In genomic region chr5:168295574-168296201, GRCh38 we compare ENCODE assay signal across 8 cellular contexts. TPM values are rescaled to one million over a fixed set of nuclear protein-coding genes. Genes with fewer than 3 reads are reported as not detected.
DNase-seq lines count a peak whose midpoint lies in the region; ATAC-seq, FAIRE-seq and TF ChIP-seq lines count a peak whose summit lies in the region.

No MANE protein-coding gene starts in this region.

- DNase-seq in Caki2 (ENCODE audit: low read depth) = peak; percentile 72
- DNase-seq in RCC 7860 (ENCODE audit: low spot score) = peak; percentile 78
- DNase-seq in fibroblast of gingiva (ENCODE audit: low read depth) = peak; percentile 71
- DNase-seq in KG1 (lab: John Stamatoyannopoulos, UW) = no peak
- DNase-seq in NCI-H2227 treated with DMSO at 0.1 percent for 48 hours (lab: John Stamatoyannopoulos, UW) = no peak
- no peak for DNase-seq in NCI-H1930 (lab: John Stamatoyannopoulos, UW)

- peaks cover 29% of the 10 kb centered on the region for H3K27me3 Mint-ChIP-seq in nephron (ENCODE audit: low read depth)

- peak overlapping the region; percentile 68 to 77 (median 74) for H3K4me3 Mint-ChIP-seq in nephron

- no peaks in the 10 kb centered on the region for H3K9me3 Mint-ChIP-seq in nephron

- H3K4me1 Mint-ChIP-seq in nephron = peaks cover 34% of the 10 kb centered on the region

- peak; percentile 40 to 42 (median 40) for TF ChIP-seq CTCF in nephron (IDR thresholded peaks at IDR 0.05; ENCODE audit: unreplicated experiment in 3 of 3)

- no peaks in the 10 kb centered on the region for H3K36me3 Mint-ChIP-seq in nephron (ENCODE audit: low read depth)

- in situ Hi-C loops in Caki2 (cut with HindIII; ENCODE audit: low pct_unique_long_range_greater_than_20kb, low sequenced_read_pairs) = no loop called here

- peak overlapping the region; percentile 71 to 87 (median 81) for H3K27ac Mint-ChIP-seq in nephron

- FAIRE-seq in RCC 7860 (lab: Jason Lieb, UNC) = peak; percentile 91

- ATAC-seq in HG03432 (IDR thresholded peaks at IDR 0.05; ENCODE audit: unreplicated experiment) = no peak

RNA-seq across cellular contexts. Expression of gene WWC1, which starts 4.2 kb away (rescaled TPM):
- 98.5 and 102 TPM in 2 replicates for total RNA-seq in Caki2 (2014; rRNA removed; shearing (Covaris generic); ENCODE audit: low replicate concordance)

Comparison
In these comparisons a context has a peak if more than half of its experiments do, and no peak if none do; other contexts are left out.
1. DNase-seq: peak in Caki2 (single experiment), RCC 7860 (single experiment) and fibroblast of gingiva (single experiment); none in KG1 (single experiment), NCI-H2227 treated with DMSO at 0.1 percent for 48 hours (single experiment) and NCI-H1930 (0 of 2).